In the genomic region with DNA sequence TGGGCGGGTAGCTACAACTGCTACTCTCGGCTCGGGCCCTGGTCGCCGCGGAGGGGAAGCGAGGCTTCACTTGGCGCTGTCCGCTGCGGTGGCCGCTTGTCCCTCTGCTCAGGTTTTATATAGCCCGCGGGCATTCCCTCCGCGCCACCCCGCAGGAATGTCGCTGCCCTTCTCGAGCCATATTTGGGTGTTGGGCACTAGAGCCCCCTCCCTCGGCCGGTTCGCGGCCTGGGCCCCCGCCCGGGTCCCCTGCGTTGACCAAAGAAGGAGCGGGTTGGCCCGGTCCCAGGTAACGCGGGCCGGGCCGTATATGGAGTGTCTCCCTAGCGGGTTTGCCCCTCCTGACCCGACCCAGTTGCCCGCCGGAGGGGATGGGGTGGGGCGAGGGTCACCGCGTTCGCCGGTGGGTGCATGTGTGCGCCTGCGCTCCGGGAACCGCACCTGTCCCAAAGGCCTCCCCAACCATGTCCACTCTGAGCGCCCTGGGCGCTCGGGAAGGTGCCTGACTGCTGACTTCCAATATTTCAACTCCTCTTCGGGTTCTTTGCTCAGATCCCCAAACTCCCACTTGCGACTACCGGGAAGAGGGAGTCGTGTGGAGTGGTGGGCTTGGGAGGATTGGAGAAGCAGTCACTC, we compare ENCODE assay signal across 15 cellular contexts. TPM values are rescaled to one million over a fixed set of nuclear protein-coding genes. Genes with fewer than 3 reads are reported as not detected.
DNase-seq lines count a peak whose midpoint lies in the region; ATAC-seq and TF ChIP-seq lines count a peak whose summit lies in the region.
"Had no signal": no experiment of that assay in that cellular context is flagged by ENCODE, and none has a peak within 500 bp of the region (broad histone marks: within the 10 kb centered on the region; RNA-seq: fewer than 3 reads in every experiment).

A gene (minus strand): TSS at position 90 of the 636 bp plus-strand sequence. CDS start 979 bp downstream, outside the sequence.

- H3K27ac ChIP-seq in GM23338 (ENCODE audit: low read depth), result no peak within 1 kb of the TSS
- H3K27ac ChIP-seq in iPS-18a (ENCODE audit: low read length), result no peak within 1 kb of the TSS
- H3K27ac ChIP-seq: esophagus squamous epithelium had no signal

- peaks cover 4% of the 10 kb centered on the region; the same call in 1 of the 3 replicates for H3K9me3 Mint-ChIP-seq in GM23338
- peaks cover 2% of the 10 kb centered on the region for H3K9me3 Mint-ChIP-seq in chondrocyte (ENCODE audit: low read depth)
- H3K9me3 Mint-ChIP-seq in progenitor cell of endocrine pancreas (ENCODE audit: low read depth), result peaks cover 3% of the 10 kb centered on the region
- H3K9me3 Mint-ChIP-seq: activated T-cell treated with anti-CD3 and anti-CD28 coated beads, Interleukin-2, amount 50 U/mL, for 72 hours; natural killer cell treated with Interleukin-12 subunit alpha and Interleukin-12 subunit beta and Interleukin-15 and Interleukin-18, amount 100 ng/mL, for 72 hours had no signal

- DNase-seq in GM23338 (ENCODE audit: low spot score) (peak; percentile 77), chondrocyte (ENCODE audit: low spot score) (no peak), progenitor cell of endocrine pancreas (ENCODE audit: low spot score, unreplicated experiment) (no peak), activated gamma-delta T cell (lab: John Stamatoyannopoulos, UW) (no peak), SIG-M5 treated with dmso at 0.1 percent for 504 hours (lab: John Stamatoyannopoulos, UW; ENCODE audit: unreplicated experiment) (no peak)
- DNase-seq: activated CD4-positive, alpha-beta T cell treated with anti-CD3 and anti-CD28 coated beads for 1 hour; activated T-cell treated with anti-CD3 and anti-CD28 coated beads, Interleukin-2, amount 50 U/mL, for 72 hours; esophagus squamous epithelium; Karpas-422; NCI-H1930 had no signal

- H3K9me3 ChIP-seq in iPS-18a (ENCODE audit: control insufficient read depth, low read depth, low read length), result no peaks in the 10 kb centered on the region
- H3K9me3 ChIP-seq: esophagus squamous epithelium had no signal

- TF ChIP-seq CTCF in GM23338 (conservative IDR thresholded peaks at IDR 0.05; ENCODE audit: low read depth in 2 of 2) (no peak), chondrocyte (IDR thresholded peaks at IDR 0.05) (no peak), progenitor cell of endocrine pancreas (IDR thresholded peaks at IDR 0.05; ENCODE audit: unreplicated experiment) (no peak)

- no peaks in the 10 kb centered on the region for H3K9me2 ChIP-seq in GM23338 (ENCODE audit: insufficient read depth)

- H3K36me3 ChIP-seq in GM23338 (ENCODE audit: insufficient read depth) (no peaks in the 10 kb centered on the region), iPS-18a (ENCODE audit: control insufficient read depth, low read depth, low read length) (no peaks in the 10 kb centered on the region)

- H3K4me1 Mint-ChIP-seq in GM23338 (peaks cover 22% of the 10 kb centered on the region), chondrocyte (ENCODE audit: low read depth) (peaks cover 24% of the 10 kb centered on the region), progenitor cell of endocrine pancreas (ENCODE audit: low read depth) (peaks cover 2% of the 10 kb centered on the region)

- no peak within 1 kb of the TSS for H3K9ac ChIP-seq in iPS-18a (ENCODE audit: low read length)

- H3K27ac Mint-ChIP-seq in GM23338 (no peak within 1 kb of the TSS), chondrocyte (ENCODE audit: unreplicated experiment) (no peak within 1 kb of the TSS), progenitor cell of endocrine pancreas (no peak within 1 kb of the TSS)
- H3K27ac Mint-ChIP-seq: activated T-cell treated with anti-CD3 and anti-CD28 coated beads, Interleukin-2, amount 50 U/mL, for 72 hours; B cell; natural killer cell treated with Interleukin-12 subunit alpha and Interleukin-12 subunit beta and Interleukin-15 and Interleukin-18, amount 100 ng/mL, for 72 hours had no signal

- ATAC-seq in GM23338, result peak; percentile 34
- no peak for ATAC-seq in GM18861 (IDR thresholded peaks at IDR 0.05; ENCODE audit: unreplicated experiment)
- ATAC-seq in GM18520 (IDR thresholded peaks at IDR 0.05; ENCODE audit: unreplicated experiment), result no peak
- ATAC-seq: natural killer cell treated with Interleukin-12 subunit alpha and Interleukin-12 subunit beta and Interleukin-15 and Interleukin-18, amount 100 ng/mL, for 72 hours had no signal

- peak within 1 kb of the TSS; percentile 82 for H3K4me3 Mint-ChIP-seq in GM23338
- H3K4me3 Mint-ChIP-seq in chondrocyte (ENCODE audit: unreplicated experiment), result peak within 1 kb of the TSS; percentile 44
- H3K4me3 Mint-ChIP-seq in progenitor cell of endocrine pancreas (ENCODE audit: low read depth), result peak within 1 kb of the TSS; percentile 56
- H3K4me3 Mint-ChIP-seq: natural killer cell treated with Interleukin-12 subunit alpha and Interleukin-12 subunit beta and Interleukin-15 and Interleukin-18, amount 100 ng/mL, for 72 hours had no signal

- H4K20me1 ChIP-seq in GM23338 (replicated peaks; ENCODE audit: insufficient read depth), result no peaks in the 10 kb centered on the region; the same call in 1 of the 2 replicates

- no peaks in the 10 kb centered on the region for H3K79me2 ChIP-seq in GM23338 (replicated peaks; ENCODE audit: insufficient read depth)

- peaks cover 14% of the 10 kb centered on the region; the same call in 1 of the 2 replicates for H3K4me1 ChIP-seq in GM23338 (ENCODE audit: insufficient read depth)
- H3K4me1 ChIP-seq in iPS-18a (ENCODE audit: control insufficient read depth, low read depth, low read length), result peaks cover 14% of the 10 kb centered on the region

- H3K4me3 ChIP-seq in GM23338 (peak within 1 kb of the TSS; percentile 87), iPS-18a (ENCODE audit: low read length) (peak within 1 kb of the TSS; percentile 63)

- peaks cover 69% of the 10 kb centered on the region for H3K27me3 Mint-ChIP-seq in GM23338 (ENCODE audit: insufficient read depth, low read depth, poor library complexity)
- peaks cover 29% of the 10 kb centered on the region for H3K27me3 Mint-ChIP-seq in chondrocyte (ENCODE audit: low read depth)
- H3K27me3 Mint-ChIP-seq in progenitor cell of endocrine pancreas, result peaks cover 56% of the 10 kb centered on the region

- H3F3A ChIP-seq in GM23338 (replicated peaks; ENCODE audit: low read depth), result peaks cover 9% of the 10 kb centered on the region; the same call in 1 of the 2 replicates

- H3K27me3 ChIP-seq in GM23338 (ENCODE audit: insufficient read depth) (peaks cover 80% of the 10 kb centered on the region), iPS-18a (ENCODE audit: control insufficient read depth, insufficient read depth, low read length) (peaks cover 62% of the 10 kb centered on the region)

- H3K36me3 Mint-ChIP-seq in GM23338 (ENCODE audit: low read depth) (peaks cover 6% of the 10 kb centered on the region; the same call in 2 of the 3 replicates), chondrocyte (ENCODE audit: low read depth) (peaks cover 5% of the 10 kb centered on the region), progenitor cell of endocrine pancreas (ENCODE audit: insufficient read depth) (peaks cover 2% of the 10 kb centered on the region)

- H2AFZ ChIP-seq in GM23338, result peak within 1 kb of the TSS; percentile 94

- H3K4me2 ChIP-seq in GM23338, result peak within 1 kb of the TSS; percentile 96

TF ChIP-seq in GM23338, 12 proteins besides CTCF, POLR2A, EP300 and RAD21 (continues in another document):
- TF ChIP-seq ZNF114 (CRISPR knock-in tag; IDR thresholded peaks at IDR 0.05) (no peak), POLR2AphosphoS5 (IDR thresholded peaks at IDR 0.05; ENCODE audit: low read depth) (no peak), STAT1 (IDR thresholded peaks at IDR 0.05; ENCODE audit: unreplicated experiment) (no peak)
- TF ChIP-seq, protein P1, sequence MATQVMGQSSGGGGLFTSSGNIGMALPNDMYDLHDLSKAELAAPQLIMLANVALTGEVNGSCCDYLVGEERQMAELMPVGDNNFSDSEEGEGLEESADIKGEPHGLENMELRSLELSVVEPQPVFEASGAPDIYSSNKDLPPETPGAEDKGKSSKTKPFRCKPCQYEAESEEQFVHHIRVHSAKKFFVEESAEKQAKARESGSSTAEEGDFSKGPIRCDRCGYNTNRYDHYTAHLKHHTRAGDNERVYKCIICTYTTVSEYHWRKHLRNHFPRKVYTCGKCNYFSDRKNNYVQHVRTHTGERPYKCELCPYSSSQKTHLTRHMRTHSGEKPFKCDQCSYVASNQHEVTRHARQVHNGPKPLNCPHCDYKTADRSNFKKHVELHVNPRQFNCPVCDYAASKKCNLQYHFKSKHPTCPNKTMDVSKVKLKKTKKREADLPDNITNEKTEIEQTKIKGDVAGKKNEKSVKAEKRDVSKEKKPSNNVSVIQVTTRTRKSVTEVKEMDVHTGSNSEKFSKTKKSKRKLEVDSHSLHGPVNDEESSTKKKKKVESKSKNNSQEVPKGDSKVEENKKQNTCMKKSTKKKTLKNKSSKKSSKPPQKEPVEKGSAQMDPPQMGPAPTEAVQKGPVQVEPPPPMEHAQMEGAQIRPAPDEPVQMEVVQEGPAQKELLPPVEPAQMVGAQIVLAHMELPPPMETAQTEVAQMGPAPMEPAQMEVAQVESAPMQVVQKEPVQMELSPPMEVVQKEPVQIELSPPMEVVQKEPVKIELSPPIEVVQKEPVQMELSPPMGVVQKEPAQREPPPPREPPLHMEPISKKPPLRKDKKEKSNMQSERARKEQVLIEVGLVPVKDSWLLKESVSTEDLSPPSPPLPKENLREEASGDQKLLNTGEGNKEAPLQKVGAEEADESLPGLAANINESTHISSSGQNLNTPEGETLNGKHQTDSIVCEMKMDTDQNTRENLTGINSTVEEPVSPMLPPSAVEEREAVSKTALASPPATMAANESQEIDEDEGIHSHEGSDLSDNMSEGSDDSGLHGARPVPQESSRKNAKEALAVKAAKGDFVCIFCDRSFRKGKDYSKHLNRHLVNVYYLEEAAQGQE (IDR thresholded peaks at IDR 0.05; ENCODE audit: unreplicated experiment), result no peak

RNA-seq across cellular contexts. Expression of the gene that starts here (rescaled TPM):
- 7.1 and 8.8 TPM in 2 replicates for total RNA-seq in GM23338 (2014; rRNA removed; shearing (Covaris generic))
- polyA plus RNA-seq in GM23338 (2016; fragmentation: Nextera tagmentation; extraction: Ambion mirVana), result 13.0 and 16.3 TPM in 2 replicates
- total RNA-seq in chondrocyte (0.27 to 3.6 TPM (median 3.5 TPM) in 3 replicates), progenitor cell of endocrine pancreas (1.8 and 2.5 TPM in 2 replicates)
- total RNA-seq: activated T-cell treated with anti-CD3 and anti-CD28 coated beads, Interleukin-2, amount 50 U/mL, for 72 hours; B cell; natural killer cell treated with Interleukin-12 subunit alpha and Interleukin-12 subunit beta and Interleukin-15 and Interleukin-18, amount 100 ng/mL, for 72 hours had no signal
